Comparison of ENCODE assay signal across 1 cellular context in the genomic region with DNA sequence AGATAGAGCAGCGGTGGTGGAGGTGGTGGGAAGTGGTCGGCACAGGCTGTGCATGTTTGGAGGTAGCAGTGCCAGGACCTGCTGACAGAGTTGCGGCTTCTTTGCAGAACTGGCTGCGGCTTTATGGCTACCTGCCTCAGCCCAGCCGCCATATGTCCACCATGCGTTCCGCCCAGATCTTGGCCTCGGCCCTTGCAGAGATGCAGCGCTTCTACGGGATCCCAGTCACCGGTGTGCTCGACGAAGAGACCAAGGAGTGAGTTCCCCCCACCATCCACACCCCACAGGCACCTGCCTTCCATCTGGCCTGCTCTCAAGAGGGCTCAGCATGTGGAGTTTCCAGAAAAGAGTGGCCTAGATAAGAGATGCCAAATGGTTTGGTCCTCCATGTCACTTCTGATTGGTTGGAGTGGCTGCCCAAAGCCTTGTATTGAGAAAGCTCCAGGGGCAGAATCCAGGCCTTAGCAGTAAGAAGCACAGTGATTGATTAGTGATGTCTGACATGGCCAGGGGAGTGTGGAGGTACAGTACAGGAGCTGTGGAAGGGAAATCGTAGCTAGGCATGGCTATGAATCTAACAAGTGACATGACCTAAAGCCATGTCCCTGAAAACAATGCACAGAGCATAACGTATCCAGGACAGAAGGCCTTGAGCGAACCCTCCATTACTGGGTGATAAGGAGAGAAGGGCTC.
A peak's percentile ranks its signal among the peaks of the same experiment; 100 is the strongest.
TF ChIP-seq lines count a peak whose summit lies in the region.

No MANE protein-coding gene starts in this region.

TF ChIP-seq in HepG2, 621 proteins besides CTCF, POLR2A, EP300 and RAD21:
- TF ChIP-seq, protein P1, sequence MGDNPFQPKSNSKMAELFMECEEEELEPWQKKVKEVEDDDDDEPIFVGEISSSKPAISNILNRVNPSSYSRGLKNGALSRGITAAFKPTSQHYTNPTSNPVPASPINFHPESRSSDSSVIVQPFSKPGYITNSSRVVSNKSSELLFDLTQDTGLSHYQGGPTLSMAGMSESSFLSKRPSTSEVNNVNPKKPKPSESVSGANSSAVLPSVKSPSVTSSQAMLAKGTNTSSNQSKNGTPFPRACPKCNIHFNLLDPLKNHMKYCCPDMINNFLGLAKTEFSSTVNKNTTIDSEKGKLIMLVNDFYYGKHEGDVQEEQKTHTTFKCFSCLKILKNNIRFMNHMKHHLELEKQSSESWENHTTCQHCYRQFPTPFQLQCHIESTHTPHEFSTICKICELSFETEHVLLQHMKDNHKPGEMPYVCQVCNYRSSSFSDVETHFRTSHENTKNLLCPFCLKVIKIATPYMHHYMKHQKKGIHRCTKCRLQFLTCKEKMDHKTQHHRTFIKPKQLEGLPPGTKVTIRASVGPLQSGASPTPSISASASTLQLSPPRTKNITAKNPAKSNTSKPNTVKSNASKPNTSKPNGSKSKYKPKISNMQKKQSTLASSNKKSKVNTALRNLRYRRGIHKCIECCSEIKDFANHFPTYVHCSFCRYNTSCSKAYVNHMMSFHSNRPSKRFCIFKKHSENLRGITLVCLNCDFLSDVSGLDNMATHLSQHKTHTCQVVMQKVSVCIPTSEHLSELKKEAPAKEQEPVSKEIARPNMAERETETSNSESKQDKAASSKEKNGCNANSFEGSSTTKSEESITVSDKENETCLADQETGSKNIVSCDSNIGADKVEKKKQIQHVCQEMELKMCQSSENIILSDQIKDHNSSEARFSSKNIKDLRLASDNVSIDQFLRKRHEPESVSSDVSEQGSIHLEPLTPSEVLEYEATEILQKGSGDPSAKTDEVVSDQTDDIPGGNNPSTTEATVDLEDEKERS (CRISPR knock-in tag; IDR thresholded peaks at IDR 0.05) = no peak
- TF ChIP-seq CREBL2 (CRISPR knock-in tag; IDR thresholded peaks at IDR 0.05; ENCODE audit: borderline replicate concordance) = no peak
- TF ChIP-seq ZBTB34 (CRISPR knock-in tag; IDR thresholded peaks at IDR 0.05) = no peak
- peak; percentile 28 for TF ChIP-seq AGO2 (optimal IDR thresholded peaks at IDR 0.05; ENCODE audit: low read depth, low read length)
- TF ChIP-seq, protein P2, sequence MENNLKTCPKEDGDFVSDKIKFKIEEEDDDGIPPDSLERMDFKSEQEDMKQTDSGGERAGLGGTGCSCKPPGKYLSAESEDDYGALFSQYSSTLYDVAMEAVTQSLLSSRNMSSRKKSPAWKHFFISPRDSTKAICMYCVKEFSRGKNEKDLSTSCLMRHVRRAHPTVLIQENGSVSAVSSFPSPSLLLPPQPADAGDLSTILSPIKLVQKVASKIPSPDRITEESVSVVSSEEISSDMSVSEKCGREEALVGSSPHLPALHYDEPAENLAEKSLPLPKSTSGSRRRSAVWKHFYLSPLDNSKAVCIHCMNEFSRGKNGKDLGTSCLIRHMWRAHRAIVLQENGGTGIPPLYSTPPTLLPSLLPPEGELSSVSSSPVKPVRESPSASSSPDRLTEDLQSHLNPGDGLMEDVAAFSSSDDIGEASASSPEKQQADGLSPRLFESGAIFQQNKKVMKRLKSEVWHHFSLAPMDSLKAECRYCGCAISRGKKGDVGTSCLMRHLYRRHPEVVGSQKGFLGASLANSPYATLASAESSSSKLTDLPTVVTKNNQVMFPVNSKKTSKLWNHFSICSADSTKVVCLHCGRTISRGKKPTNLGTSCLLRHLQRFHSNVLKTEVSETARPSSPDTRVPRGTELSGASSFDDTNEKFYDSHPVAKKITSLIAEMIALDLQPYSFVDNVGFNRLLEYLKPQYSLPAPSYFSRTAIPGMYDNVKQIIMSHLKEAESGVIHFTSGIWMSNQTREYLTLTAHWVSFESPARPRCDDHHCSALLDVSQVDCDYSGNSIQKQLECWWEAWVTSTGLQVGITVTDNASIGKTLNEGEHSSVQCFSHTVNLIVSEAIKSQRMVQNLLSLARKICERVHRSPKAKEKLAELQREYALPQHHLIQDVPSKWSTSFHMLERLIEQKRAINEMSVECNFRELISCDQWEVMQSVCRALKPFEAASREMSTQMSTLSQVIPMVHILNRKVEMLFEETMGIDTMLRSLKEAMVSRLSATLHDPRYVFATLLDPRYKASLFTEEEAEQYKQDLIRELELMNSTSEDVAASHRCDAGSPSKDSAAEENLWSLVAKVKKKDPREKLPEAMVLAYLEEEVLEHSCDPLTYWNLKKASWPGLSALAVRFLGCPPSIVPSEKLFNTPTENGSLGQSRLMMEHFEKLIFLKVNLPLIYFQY (CRISPR knock-in tag; IDR thresholded peaks at IDR 0.05; ENCODE audit: borderline replicate concordance) = no peak
